Comparison of ENCODE assay signal across 1 cellular context in the genomic region with DNA sequence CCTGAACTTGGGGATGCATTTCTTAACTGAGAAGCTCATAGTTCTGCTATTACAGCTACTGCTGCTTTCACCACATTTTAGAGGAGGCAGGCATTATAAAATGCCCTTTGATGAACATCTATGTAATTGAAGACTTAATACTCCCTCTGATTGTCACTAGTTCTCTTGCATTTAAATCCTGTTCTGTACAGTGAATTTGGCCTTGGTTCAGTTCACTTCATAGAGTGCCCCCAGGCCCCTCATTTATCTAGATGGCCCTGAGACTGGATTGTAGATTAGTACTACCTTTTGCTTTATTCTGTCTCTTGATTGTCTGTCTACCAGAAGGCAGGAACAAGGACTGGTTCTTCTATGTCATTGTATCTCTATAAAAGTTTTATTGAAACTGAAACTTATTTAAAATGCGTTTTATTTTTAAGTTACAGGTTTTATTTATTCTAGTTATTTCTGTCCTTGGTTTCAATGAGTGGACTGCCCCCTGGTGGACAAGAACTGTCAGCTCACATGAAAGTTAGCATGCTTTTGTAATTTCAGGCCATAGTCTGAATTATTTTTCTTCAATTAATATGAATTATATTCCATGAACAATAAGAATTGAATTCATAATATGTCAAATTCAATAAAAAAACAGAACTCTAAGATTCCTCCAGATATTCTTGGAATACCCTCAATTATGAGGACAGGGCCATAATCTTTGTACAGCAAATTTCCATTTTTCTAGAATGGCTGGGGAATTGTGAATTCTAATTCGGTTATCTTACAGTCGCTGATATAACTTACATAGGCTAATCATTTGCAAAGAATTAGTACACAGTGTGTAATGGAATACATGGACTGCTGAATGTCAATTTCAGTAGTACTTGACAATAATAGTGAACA.
TF ChIP-seq lines count a peak whose summit lies in the region.

No MANE protein-coding gene starts in this region.

TF ChIP-seq in WTC11, 78 proteins besides CTCF, POLR2A, EP300 and RAD21 (continued from another document):
- TF ChIP-seq, protein P1, sequence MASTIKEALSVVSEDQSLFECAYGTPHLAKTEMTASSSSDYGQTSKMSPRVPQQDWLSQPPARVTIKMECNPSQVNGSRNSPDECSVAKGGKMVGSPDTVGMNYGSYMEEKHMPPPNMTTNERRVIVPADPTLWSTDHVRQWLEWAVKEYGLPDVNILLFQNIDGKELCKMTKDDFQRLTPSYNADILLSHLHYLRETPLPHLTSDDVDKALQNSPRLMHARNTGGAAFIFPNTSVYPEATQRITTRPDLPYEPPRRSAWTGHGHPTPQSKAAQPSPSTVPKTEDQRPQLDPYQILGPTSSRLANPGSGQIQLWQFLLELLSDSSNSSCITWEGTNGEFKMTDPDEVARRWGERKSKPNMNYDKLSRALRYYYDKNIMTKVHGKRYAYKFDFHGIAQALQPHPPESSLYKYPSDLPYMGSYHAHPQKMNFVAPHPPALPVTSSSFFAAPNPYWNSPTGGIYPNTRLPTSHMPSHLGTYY (CRISPR knock-in tag; IDR thresholded peaks at IDR 0.05): no peak
- no peak for TF ChIP-seq NR1H2 (CRISPR knock-in tag; IDR thresholded peaks at IDR 0.05)
